Comparison of ENCODE assay signal across 8 cellular contexts in the genomic region with DNA sequence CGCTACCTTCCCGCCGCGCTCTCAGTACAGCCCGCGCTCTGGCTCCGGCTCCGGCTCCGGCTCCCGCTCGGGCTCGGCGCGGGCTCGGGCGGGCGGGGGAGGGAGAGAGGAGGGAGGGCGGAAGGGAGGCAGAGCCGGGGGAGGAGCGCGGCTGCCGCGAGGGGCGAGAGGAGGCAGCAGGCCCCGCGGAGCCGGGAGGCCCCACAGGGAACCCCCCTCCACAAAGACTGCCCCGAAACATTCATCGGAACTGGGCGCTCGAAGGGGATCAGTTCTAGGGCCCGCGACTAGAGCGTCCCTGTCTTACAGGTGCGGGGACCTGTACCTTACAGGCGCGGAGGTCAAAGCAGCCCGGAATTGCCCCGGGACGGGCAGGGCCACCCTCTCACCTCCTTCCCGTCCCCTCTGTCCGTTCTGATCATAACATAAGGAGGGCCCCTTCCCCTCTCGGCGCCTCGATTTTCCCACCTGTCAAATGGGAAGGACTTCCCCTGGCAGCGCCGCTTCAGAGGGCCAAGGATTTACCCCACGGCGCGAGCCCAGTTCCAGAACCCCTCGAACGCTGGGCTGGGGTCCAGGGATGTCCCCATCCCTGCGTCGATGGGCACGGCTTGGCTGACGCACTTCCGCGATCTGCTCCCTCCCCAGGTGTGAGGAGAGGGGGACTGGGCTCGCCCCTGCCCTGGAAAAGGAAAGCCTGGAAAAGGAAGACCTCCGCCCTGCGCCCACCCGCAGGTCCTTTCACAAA. TPM values are rescaled to one million over a fixed set of nuclear protein-coding genes. Genes with fewer than 3 reads are reported as not detected.
DNase-seq lines count a peak whose midpoint lies in the region; ATAC-seq, FAIRE-seq and TF ChIP-seq lines count a peak whose summit lies in the region.

A gene (minus strand): TSS at position 40 of the 748 bp plus-strand sequence. CDS start 407 bp downstream, outside the sequence.

- peaks cover 55% of the 10 kb centered on the region for H3K4me1 ChIP-seq in BLaER1
- peaks cover 8 to 20% (median 17%) of the 10 kb centered on the region in 3 donors for H3K4me1 ChIP-seq in pancreas

- H3K27ac ChIP-seq in BLaER1 (no peak within 1 kb of the TSS), pancreas (no peak within 1 kb of the TSS)

- ATAC-seq in HG03175 (IDR thresholded peaks at IDR 0.05; ENCODE audit: unreplicated experiment) (peak; percentile 28), esophagus mucosa (peak; percentile 41), pancreas (peak; percentile 59 to 79 (median 74)), GM19467 (IDR thresholded peaks at IDR 0.05; ENCODE audit: unreplicated experiment) (no peak), GM19023 (IDR thresholded peaks at IDR 0.05; ENCODE audit: unreplicated experiment) (no peak)

- 10% methylated on average over 44 to 62 of the region's 62 CpGs for WGBS in pancreas, 2 donors

- H3K4me3 ChIP-seq in BLaER1 (peak within 1 kb of the TSS; percentile 67), pancreas (peak within 1 kb of the TSS in 3 of 4 donors; percentile 16 to 52 (median 34))

- H4K20me1 ChIP-seq in BLaER1: peaks cover 97% of the 10 kb centered on the region

- TF ChIP-seq CTCF in pancreas (IDR thresholded peaks at IDR 0.05): no peak

- H3K9ac ChIP-seq in BLaER1: peak within 1 kb of the TSS; percentile 57

- H3K4me2 ChIP-seq in BLaER1: peak within 1 kb of the TSS; percentile 96

- H3K27me3 ChIP-seq in BLaER1 (peaks cover 78% of the 10 kb centered on the region), pancreas (peaks cover 0 to 23% (median 12%) of the 10 kb centered on the region in 4 donors)

- peak; percentile 69 for DNase-seq in activated CD8-positive, alpha-beta memory T cell treated with anti-CD3 and anti-CD28 coated beads, Interleukin-2, amount 50 U/mL, for 4 hours
- peak in 4 of 6 donors; percentile 33 to 86 (median 50) for DNase-seq in pancreas
- no peak for DNase-seq in OCI-M2 (lab: John Stamatoyannopoulos, UW; ENCODE audit: unreplicated experiment)

- H3K9me3 ChIP-seq in BLaER1 (no peaks in the 10 kb centered on the region), pancreas (no peaks in the 10 kb centered on the region)

- intact Hi-C loops in pancreas (cut with DNase I): no loop called here

- no peak for FAIRE-seq in pancreas (lab: Jason Lieb, UNC)

- H3K36me3 ChIP-seq in BLaER1 (no peaks in the 10 kb centered on the region), pancreas (no peaks in the 10 kb centered on the region)

RNA-seq across cellular contexts. Expression of the gene that starts here (rescaled TPM):
- 0.16 TPM for total RNA-seq in esophagus mucosa
- total RNA-seq in pancreas: not detected
- polyA plus RNA-seq in pancreas: not detected

Comparison
In these comparisons a context has a peak if more than half of its experiments do, and no peak if none do; other contexts are left out.
1. Peak in ATAC-seq in esophagus mucosa; RNA of the gene not detected or under 1 TPM.
2. Peak in DNase-seq, ATAC-seq and H3K4me3 ChIP-seq in pancreas; RNA of the gene not detected or under 1 TPM.